8 cellular contexts compared by ENCODE assay signal in the genomic region with DNA sequence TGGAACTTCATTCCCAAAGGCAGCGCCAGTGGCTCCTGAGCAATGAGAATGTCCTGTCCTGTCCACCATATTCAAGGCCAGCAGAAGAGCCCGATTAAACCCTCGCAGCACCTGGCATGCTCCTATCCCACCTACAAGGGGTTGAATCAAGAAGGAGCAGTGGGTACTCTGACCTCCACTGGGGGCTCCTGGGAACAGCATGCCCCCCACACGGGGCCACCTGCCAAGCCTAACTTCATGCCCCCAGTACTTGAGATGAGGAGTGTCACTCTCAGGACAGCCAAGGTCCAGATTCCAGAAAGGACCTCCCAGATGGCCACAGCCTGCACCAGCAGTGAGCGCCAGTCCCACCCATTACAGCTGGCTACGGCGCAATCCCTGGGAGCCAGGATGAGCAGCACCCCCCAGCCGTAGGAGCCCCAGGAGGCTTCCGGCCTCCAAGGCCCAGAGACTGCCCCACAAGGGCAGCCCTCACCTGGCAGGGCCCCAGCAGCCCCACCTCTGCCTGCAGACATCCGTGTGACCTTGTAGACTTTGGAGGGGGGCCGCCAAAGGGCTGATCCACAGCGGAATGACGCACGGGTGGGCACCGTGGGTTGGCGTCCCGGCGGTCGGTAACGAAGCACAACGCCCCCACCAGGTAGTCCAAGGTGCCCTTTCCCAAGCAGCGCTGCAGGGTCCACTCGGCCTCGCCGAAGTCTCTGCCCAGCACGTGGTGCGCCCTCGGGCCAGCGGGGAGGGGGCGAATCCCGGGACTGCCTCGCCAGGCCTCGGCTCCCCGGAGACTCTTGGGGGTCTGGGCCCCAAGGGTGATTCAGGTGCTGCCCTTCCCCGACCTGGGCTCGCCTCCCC. TPM values are rescaled to one million over a fixed set of nuclear protein-coding genes. Genes with fewer than 3 reads are reported as not detected.
DNase-seq lines count a peak whose midpoint lies in the region; ATAC-seq, FAIRE-seq and TF ChIP-seq lines count a peak whose summit lies in the region.

No MANE protein-coding gene starts in this region.

- H3K4me3 ChIP-seq in Caco-2 (ENCODE audit: low read depth, low read length) (peak overlapping the region; percentile 59), PC-9 (peak overlapping the region; percentile 65; the same call in 1 of the 2 replicates), endothelial cell of umbilical vein (replicated peaks in 1 of 3; ENCODE audit: insufficient read depth in 1 of 3, low read depth in 1 of 3, low read length in 3 of 3) (peak overlapping the region in 1 of 3 experiments; percentile 66), ovary (peak overlapping the region; percentile 77)

- H3K4me1 ChIP-seq in Caco-2 (peaks cover 10% of the 10 kb centered on the region), PC-9 (replicated peaks; ENCODE audit: insufficient read depth) (peaks cover 43% of the 10 kb centered on the region), endothelial cell of umbilical vein (ENCODE audit: control insufficient read depth, extremely low read depth, insufficient read depth, low read length) (peaks cover 35% of the 10 kb centered on the region), ovary (ENCODE audit: insufficient read depth) (peaks cover 18% of the 10 kb centered on the region)

- H2AFZ ChIP-seq in PC-9 (no peak overlapping the region), endothelial cell of umbilical vein (ENCODE audit: low read depth, low read length) (no peak overlapping the region)

- TF ChIP-seq CTCF in Caco-2 (IDR thresholded peaks at IDR 0.05; ENCODE audit: insufficient read depth in 1 of 2, low read depth in 1 of 2, low read length in 1 of 2, severe bottlenecking in 1 of 2, unreplicated experiment in 1 of 2) (no peak), PC-9 (conservative IDR thresholded peaks at IDR 0.05) (no peak), endothelial cell of umbilical vein (IDR thresholded peaks at IDR 0.05; ENCODE audit: extremely low read depth in 1 of 2, insufficient read depth in 1 of 2, low read depth in 1 of 2, low read length in 2 of 2) (no peak), ovary (IDR thresholded peaks at IDR 0.05) (no peak), GM13976 (IDR thresholded peaks at IDR 0.05; ENCODE audit: borderline replicate concordance, control extremely low read depth, extremely low read depth, insufficient read depth, missing control alignments) (no peak)

- H3K36me3 Mint-ChIP-seq in Caco-2 (ENCODE audit: insufficient read depth, unreplicated experiment): peaks cover 65% of the 10 kb centered on the region

- no peak for FAIRE-seq in endothelial cell of umbilical vein (lab: Jason Lieb, UNC)

- 0 out of 2 replicates have a peak overlapping the region, but pooled peaks have one; percentile 87 for H3K27ac ChIP-seq in PC-9
- H3K27ac ChIP-seq in endothelial cell of umbilical vein (ENCODE audit: insufficient read depth, low read depth, low read length): peak overlapping the region; percentile 88
- peak overlapping the region; percentile 83 to 93 for H3K27ac ChIP-seq in ovary

- H3K9ac ChIP-seq in endothelial cell of umbilical vein (replicated peaks; ENCODE audit: extremely low read depth, insufficient read depth, low read length): peak overlapping the region; percentile 94

- no peak for TF ChIP-seq EP300 in ovary (IDR thresholded peaks at IDR 0.05)

- H3K4me1 Mint-ChIP-seq in Caco-2 (ENCODE audit: low read depth, unreplicated experiment): peaks cover 25% of the 10 kb centered on the region

- intact Hi-C loops in Caco-2 (cut with micrococcal nuclease; ENCODE audit: unreplicated experiment): loop anchor here (2.0 kb wide), 1 partner anchor 106 kb away; a partner anchor contains a TSS
- intact Hi-C loops in PC-9 (cut with micrococcal nuclease; ENCODE audit: unreplicated experiment): loop anchor here (10.0 kb wide), 3 partner anchors 272 to 538 kb away; a partner anchor contains a TSS
- intact Hi-C loops in endothelial cell of umbilical vein (cut with micrococcal nuclease): loop anchor here (1.0 kb wide), 2 partner anchors 10 to 98 kb away; a partner anchor contains a TSS
- intact Hi-C loops in ovary (cut with DNase I): no loop called here

- H4K20me1 ChIP-seq in PC-9 (ENCODE audit: insufficient read depth) (peaks cover 14% of the 10 kb centered on the region), endothelial cell of umbilical vein (replicated peaks; ENCODE audit: control insufficient read depth, extremely low read depth, insufficient read depth, low read length) (no peaks in the 10 kb centered on the region)

- no peaks in the 10 kb centered on the region for H3K9me1 ChIP-seq in endothelial cell of umbilical vein (replicated peaks; ENCODE audit: control insufficient read depth, extremely low read depth, insufficient read depth, low read length)

- TF ChIP-seq POLR2A in endothelial cell of umbilical vein (IDR thresholded peaks at IDR 0.05; ENCODE audit: low read depth, low read length): no peak
- no peak for TF ChIP-seq POLR2A in ovary (IDR thresholded peaks at IDR 0.05)

- H3K27me3 Mint-ChIP-seq in Caco-2 (ENCODE audit: insufficient read depth, unreplicated experiment): no peaks in the 10 kb centered on the region

- H3K4me2 ChIP-seq in PC-9 (peak overlapping the region; percentile 88), endothelial cell of umbilical vein (ENCODE audit: insufficient read depth, low read length) (no peak overlapping the region)

- H3F3A ChIP-seq in PC-9 (ENCODE audit: insufficient read depth, low read depth): peaks cover 32% of the 10 kb centered on the region

- H3K27ac Mint-ChIP-seq in Caco-2 (ENCODE audit: unreplicated experiment): peak overlapping the region; percentile 100

- in situ Hi-C loops in GM13976 (cut with MboI; ENCODE audit: low sequenced_read_pairs, unreplicated experiment): no loop called here

- peak overlapping the region; percentile 96 for H3K4me3 Mint-ChIP-seq in Caco-2 (ENCODE audit: unreplicated experiment)

- H3K27me3 ChIP-seq in Caco-2 (replicated peaks; ENCODE audit: control insufficient read depth, insufficient read depth, low read length) (no peaks in the 10 kb centered on the region), PC-9 (ENCODE audit: insufficient read depth, low read depth) (no peaks in the 10 kb centered on the region), endothelial cell of umbilical vein (ENCODE audit: control insufficient read depth in 2 of 2, insufficient read depth in 2 of 2, low read length in 2 of 2) (no peaks in the 10 kb centered on the region), ovary (no peaks in the 10 kb centered on the region)

- no peaks in the 10 kb centered on the region for H3K9me2 ChIP-seq in PC-9 (ENCODE audit: insufficient read depth)

- CTCF ChIA-PET in Caco-2 (lab: Charles Lee): interaction anchor here (1.3 kb wide), 1 partner anchor 44 kb away, joined by 3 read pairs; no protein-coding TSS in a partner anchor
- CTCF ChIA-PET in PC-9 (lab: Charles Lee): interaction anchor here (0.9 kb wide), 1 partner anchor 105 kb away, joined by 3 read pairs; a partner anchor contains a TSS
- CTCF ChIA-PET in endothelial cell of umbilical vein (lab: Charles Lee): interaction anchor here (1.4 to 1.5 kb wide), 2 partner anchors 22 to 105 kb away, joined by 8 to 10 read pairs; a partner anchor contains a TSS

- no peak for ATAC-seq in GM21447 (IDR thresholded peaks at IDR 0.05; ENCODE audit: unreplicated experiment)

- H3K36me3 ChIP-seq in Caco-2 (ENCODE audit: control insufficient read depth, insufficient read depth, low read length): no peaks in the 10 kb centered on the region; the same call in 1 of the 2 replicates
- H3K36me3 ChIP-seq in PC-9 (ENCODE audit: low read depth): peaks cover 4% of the 10 kb centered on the region; the same call in 1 of the 2 replicates
- H3K36me3 ChIP-seq in endothelial cell of umbilical vein (ENCODE audit: control insufficient read depth in 2 of 2, extremely low read depth in 1 of 2, insufficient read depth in 2 of 2, low read length in 2 of 2): peaks cover 5 to 21% of the 10 kb centered on the region in 2 experiments
- no peaks in the 10 kb centered on the region for H3K36me3 ChIP-seq in ovary

- H3K79me2 ChIP-seq in PC-9 (ENCODE audit: low read depth) (peaks cover 35% of the 10 kb centered on the region), endothelial cell of umbilical vein (ENCODE audit: control insufficient read depth, insufficient read depth, low read length) (peaks cover 31% of the 10 kb centered on the region)

- no peaks in the 10 kb centered on the region for H3K9me3 Mint-ChIP-seq in Caco-2 (ENCODE audit: unreplicated experiment)

- WGBS in ovary, 3 donors: 67 to 76% (median 75%) methylated on average over 33 to 36 of the region's 36 CpGs

- POLR2A ChIA-PET in Caco-2 (lab: Charles Lee) (interaction anchor here (0.7 to 1.4 kb wide), 2 partner anchors 21 to 105 kb away, joined by 3 to 16 read pairs; a partner anchor contains a TSS), PC-9 (lab: Charles Lee; ENCODE audit: unreplicated experiment) (interaction anchor here (0.6 to 1.4 kb wide), 5 partner anchors 105 to 454 kb away, joined by 3 to 14 read pairs (median 7); a partner anchor contains a TSS), endothelial cell of umbilical vein (lab: Charles Lee) (interaction anchor here (0.9 to 1.4 kb wide), 3 partner anchors 9 to 105 kb away, joined by 3 to 6 read pairs (median 4); a partner anchor contains a TSS)

- dilution Hi-C loops in endothelial cell of umbilical vein (cut with MboI; ENCODE audit: extremely low pct_ligation_motif_present, low sequenced_read_pairs): no loop called here

- BruUV-seq in Caco-2 (replicated peaks; lab: Mats Ljungman, UMichigan) (no TSS peak), PC-9 (replicated peaks; lab: Mats Ljungman, UMichigan) (no TSS peak), endothelial cell of umbilical vein (replicated peaks; lab: Mats Ljungman, UMichigan) (no TSS peak)

- H3K9me3 ChIP-seq in Caco-2 (no peaks in the 10 kb centered on the region), PC-9 (ENCODE audit: insufficient read depth, low read depth) (no peaks in the 10 kb centered on the region), endothelial cell of umbilical vein (replicated peaks; ENCODE audit: control insufficient read depth, insufficient read depth, low read length) (no peaks in the 10 kb centered on the region), ovary (no peaks in the 10 kb centered on the region)

- peak; percentile 38 to 40 for DNase-seq in Caco-2
- no peak for DNase-seq in PC-9
- DNase-seq in endothelial cell of umbilical vein (ENCODE audit: low read depth, low spot score): no peak
- peak in 4 of 5 donors; percentile 56 to 77 (median 74) for DNase-seq in ovary
- DNase-seq in islet precursor cell: no peak
- no peak for DNase-seq in stimulated activated CD4-positive, alpha-beta T cell treated with anti-CD3 and anti-CD28 coated beads, Interleukin-4, amount 100 ng/mL, for 24 hours
- DNase-seq in GM13976 (ENCODE audit: low spot score): no peak

RNA-seq across cellular contexts. Expression of a gene that starts 1.0 kb away (rescaled TPM):
- total RNA-seq in Caco-2 (2022) (44.2 and 49.7 TPM in 2 replicates), PC-9 (2021) (33.4 and 44.2 TPM in 2 replicates), endothelial cell of umbilical vein (61.2 and 78.0 TPM in 2 replicates), ovary (10 to 100 TPM; 13.0 to 60.1 (median 19.6) TPM)
- polyA plus RNA-seq in endothelial cell of umbilical vein (368 and 384 TPM in 2 replicates), ovary (10 to 100 TPM; 26.2 to 87.9 TPM)
- polyA plus RNA-seq in endothelial cell of umbilical vein (2011; cell fraction: cytosol; rRNA removed): 232 and 270 TPM in 2 replicates
- 167 and 168 TPM in 2 replicates for polyA plus RNA-seq in endothelial cell of umbilical vein (2011; cell fraction: nucleus; rRNA removed)
- polyA plus RNA-seq in endothelial cell of umbilical vein (2012): 96.5 and 130 TPM in 2 replicates
- 198 and 233 TPM in 2 replicates for polyA minus RNA-seq in endothelial cell of umbilical vein
- 61.6 TPM for polyA minus RNA-seq in endothelial cell of umbilical vein (2011; cell fraction: cytosol; rRNA and poly(A)+ RNA removed)
- polyA minus RNA-seq in endothelial cell of umbilical vein (2011; cell fraction: nucleus; rRNA and poly(A)+ RNA removed): 41.7 and 43.4 TPM in 2 replicates

RNA-seq across cellular contexts. Expression of a gene that starts 3.2 kb away (rescaled TPM):
- total RNA-seq in Caco-2 (2022) (1.1 and 1.6 TPM in 2 replicates), PC-9 (2021) (27.0 and 37.0 TPM in 2 replicates), endothelial cell of umbilical vein (2.9 and 4.5 TPM in 2 replicates), ovary (10 to 100 TPM in 5 of 7 donors, 1 to 10 TPM in 2; 5.2 to 72.0 (median 14.8) TPM)
- polyA plus RNA-seq in endothelial cell of umbilical vein (29.1 and 30.8 TPM in 2 replicates), ovary (100 to 1,000 TPM in 1 of 2 donors, 10 to 100 TPM in 1; 22.2 to 132 TPM)
- polyA plus RNA-seq in endothelial cell of umbilical vein (2011; cell fraction: cytosol; rRNA removed): 13.1 and 20.9 TPM in 2 replicates
- polyA plus RNA-seq in endothelial cell of umbilical vein (2011; cell fraction: nucleus; rRNA removed): 2.1 TPM in 2 replicates
- 18.9 and 35.4 TPM in 2 replicates for polyA plus RNA-seq in endothelial cell of umbilical vein (2012)
- polyA minus RNA-seq in endothelial cell of umbilical vein: 9.3 and 26.8 TPM in 2 replicates
- polyA minus RNA-seq in endothelial cell of umbilical vein (2011; cell fraction: cytosol; rRNA and poly(A)+ RNA removed): 1.0 TPM
- 3.0 and 4.7 TPM in 2 replicates for polyA minus RNA-seq in endothelial cell of umbilical vein (2011; cell fraction: nucleus; rRNA and poly(A)+ RNA removed)

RNA-seq across cellular contexts. Expression of a gene that starts 7.3 kb away (rescaled TPM):
- total RNA-seq in Caco-2 (2022) (0.53 TPM in 1 of 2 replicates, not detected in the other), PC-9 (2021) (80.9 and 124 TPM in 2 replicates), endothelial cell of umbilical vein (0.39 and 0.46 TPM in 2 replicates), ovary (10 to 100 TPM in 3 of 7 donors, 1 to 10 TPM in 4; 5.0 to 17.3 (median 9.6) TPM)
- polyA plus RNA-seq in endothelial cell of umbilical vein (0.19 and 0.26 TPM in 2 replicates), ovary (10 to 100 TPM in 1 of 2 donors, 1 to 10 TPM in 1; 2.7 to 15.8 TPM)
- 0.08 and 0.16 TPM in 2 replicates for polyA plus RNA-seq in endothelial cell of umbilical vein (2011; cell fraction: cytosol; rRNA removed)
- polyA plus RNA-seq in endothelial cell of umbilical vein (2011; cell fraction: nucleus; rRNA removed): 0.28 and 0.67 TPM in 2 replicates
- polyA plus RNA-seq in endothelial cell of umbilical vein (2012): 0.48 and 1.0 TPM in 2 replicates
- 0.53 TPM in 1 of 2 replicates, not detected in the other for polyA minus RNA-seq in endothelial cell of umbilical vein
- not detected for polyA minus RNA-seq in endothelial cell of umbilical vein (2011; cell fraction: cytosol; rRNA and poly(A)+ RNA removed)
- 0.58 and 0.67 TPM in 2 replicates for polyA minus RNA-seq in endothelial cell of umbilical vein (2011; cell fraction: nucleus; rRNA and poly(A)+ RNA removed)

RNA-seq across cellular contexts. Expression of a gene that starts 20.9 kb away (rescaled TPM):
- total RNA-seq in Caco-2 (2022): 29.2 and 30.2 TPM in 2 replicates
- 68.4 and 72.4 TPM in 2 replicates for total RNA-seq in PC-9 (2021)
- 56.5 and 63.4 TPM in 2 replicates for total RNA-seq in endothelial cell of umbilical vein
- polyA plus RNA-seq in endothelial cell of umbilical vein: 91.6 and 96.5 TPM in 2 replicates
- 97.0 and 110 TPM in 2 replicates for polyA plus RNA-seq in endothelial cell of umbilical vein (2011; cell fraction: cytosol; rRNA removed)
- polyA plus RNA-seq in endothelial cell of umbilical vein (2011; cell fraction: nucleus; rRNA removed): 90.0 and 99.9 TPM in 2 replicates
- polyA plus RNA-seq in endothelial cell of umbilical vein (2012): 52.3 and 67.0 TPM in 2 replicates
- polyA minus RNA-seq in endothelial cell of umbilical vein: 76.4 and 80.4 TPM in 2 replicates
- polyA minus RNA-seq in endothelial cell of umbilical vein (2011; cell fraction: cytosol; rRNA and poly(A)+ RNA removed): 67.6 TPM
- 21.7 and 30.4 TPM in 2 replicates for polyA minus RNA-seq in endothelial cell of umbilical vein (2011; cell fraction: nucleus; rRNA and poly(A)+ RNA removed)
- 10 to 100 TPM; 31.2 to 44.2 (median 42.1) TPM for total RNA-seq in ovary
- polyA plus RNA-seq in ovary: 100 to 1,000 TPM in 1 of 2 donors, 10 to 100 TPM in 1; 45.6 to 104 TPM

RNA-seq across cellular contexts. Expression of a gene that starts 24.1 kb away (rescaled TPM):
- total RNA-seq in Caco-2 (2022) (0.20 TPM in 1 of 2 replicates, not detected in the other), PC-9 (2021) (46.4 and 65.4 TPM in 2 replicates), endothelial cell of umbilical vein (3.7 and 5.4 TPM in 2 replicates), ovary (10 to 100 TPM; 10.4 to 38.8 (median 21.7) TPM)
- polyA plus RNA-seq in endothelial cell of umbilical vein (3.6 and 4.3 TPM in 2 replicates), ovary (10 to 100 TPM; 16.9 to 33.1 TPM)
- polyA plus RNA-seq in endothelial cell of umbilical vein (2011; cell fraction: cytosol; rRNA removed): 2.7 and 2.8 TPM in 2 replicates
- 4.2 and 6.2 TPM in 2 replicates for polyA plus RNA-seq in endothelial cell of umbilical vein (2011; cell fraction: nucleus; rRNA removed)
- 3.0 and 4.0 TPM in 2 replicates for polyA plus RNA-seq in endothelial cell of umbilical vein (2012)
- polyA minus RNA-seq in endothelial cell of umbilical vein: 2.5 and 3.1 TPM in 2 replicates
- polyA minus RNA-seq in endothelial cell of umbilical vein (2011; cell fraction: cytosol; rRNA and poly(A)+ RNA removed): 3.1 TPM
- polyA minus RNA-seq in endothelial cell of umbilical vein (2011; cell fraction: nucleus; rRNA and poly(A)+ RNA removed): 2.5 TPM in 2 replicates

Comparison
In these comparisons a context has a peak if more than half of its experiments do, and no peak if none do; other contexts are left out.
1. DNase-seq: peak in Caco-2 (2 of 2) and ovary (4 of 5); none in PC-9 (0 of 2), endothelial cell of umbilical vein (single experiment), islet precursor cell (single experiment), stimulated activated CD4-positive, alpha-beta T cell treated with anti-CD3 and anti-CD28 coated beads, Interleukin-4, amount 100 ng/mL, for 24 hours (single experiment) and GM13976 (single experiment).
2. intact Hi-C loops: an anchor here in Caco-2 (2.0 kb wide), PC-9 (10.0 kb wide) and endothelial cell of umbilical vein (1.0 kb wide); none called in ovary.
3. Peak in every context shown above with its lines, with median percentiles within 50 percentile points of each other: H3K27ac ChIP-seq.